In the genomic region with DNA sequence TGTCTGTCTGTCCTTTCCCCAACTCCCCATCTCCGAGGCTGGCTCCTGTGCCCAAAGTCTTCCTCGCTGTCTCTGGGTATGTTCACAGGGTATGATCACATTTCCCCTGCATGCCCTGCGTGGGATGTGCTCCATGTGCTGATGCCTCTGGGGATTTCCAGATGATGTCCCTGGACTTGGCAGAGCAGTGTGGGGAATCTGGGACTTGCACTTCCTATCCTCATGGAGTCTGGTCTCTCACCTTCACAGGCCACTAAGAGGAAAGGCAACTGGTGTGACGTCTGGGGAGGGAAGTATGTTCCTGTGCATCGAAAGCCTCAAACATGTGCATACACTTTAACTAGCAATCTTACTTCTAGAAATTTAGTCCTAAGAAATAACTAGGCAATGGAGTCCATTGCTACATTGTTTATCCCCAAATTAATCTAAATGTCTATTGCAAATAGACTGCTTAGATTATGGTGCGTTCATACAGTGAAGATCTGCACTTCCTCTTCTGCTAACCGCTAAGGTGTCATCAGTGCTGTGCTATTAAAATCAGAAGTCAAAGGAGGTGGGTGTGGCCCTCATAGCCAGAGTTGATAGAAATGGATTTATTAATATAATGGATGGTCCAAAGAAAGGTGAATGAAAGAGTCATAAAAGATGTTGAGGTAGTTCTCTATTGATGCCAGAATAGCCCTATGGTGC, we compare ENCODE assay signal across 14 cellular contexts. TPM values are rescaled to one million over a fixed set of nuclear protein-coding genes. Genes with fewer than 3 reads are reported as not detected.
DNase-seq lines count a peak whose midpoint lies in the region; ATAC-seq and TF ChIP-seq lines count a peak whose summit lies in the region.
"Had no signal": no experiment of that assay in that cellular context is flagged by ENCODE, and none has a peak within 500 bp of the region (broad histone marks: within the 10 kb centered on the region; RNA-seq: fewer than 3 reads in every experiment).

No MANE protein-coding gene starts in this region.

- H4K5ac ChIP-seq in H9 (ENCODE audit: insufficient read length, low read depth, low read length), result no peak overlapping the region

- ATAC-seq in central memory CD8-positive, alpha-beta T cell (replicated peaks; ENCODE audit: extremely low read depth, poor library complexity, severe bottlenecking), result no peak
- ATAC-seq in left lung, result no peak
- ATAC-seq: CD8-positive, alpha-beta T cell had no signal

- H4K20me1 ChIP-seq in GM23248 (ENCODE audit: insufficient read depth), result peaks cover 19% of the 10 kb centered on the region
- H4K20me1 ChIP-seq in H9 (ENCODE audit: control insufficient read depth, insufficient read depth, insufficient read length), result no peaks in the 10 kb centered on the region

- no peak overlapping the region for H2BK12ac ChIP-seq in H9 (ENCODE audit: insufficient read length, low read depth, low read length)

- WGBS in GM23248 (ENCODE audit: low coverage in 1 of 2, low lambda C conversion rate in 2 of 2, missing lambda C conversion rate in 2 of 2), 2 experiments, result 73 to 74% methylated on average over 7 of the region's 7 CpGs
- WGBS in H9 (ENCODE audit: extremely low coverage, insufficient read length, low lambda C conversion rate), result no CpG with 5 or more reads among the region's 7 CpGs

- no peak overlapping the region for H4K91ac ChIP-seq in H9 (ENCODE audit: insufficient read length, low read depth, low read length)

- H3K9me3 ChIP-seq in GM23248 (ENCODE audit: low read depth) (no peaks in the 10 kb centered on the region), H9 (ENCODE audit: control insufficient read depth, low read depth, low read length) (no peaks in the 10 kb centered on the region), left lung (no peaks in the 10 kb centered on the region), BE2C (no peaks in the 10 kb centered on the region)
- H3K9me3 ChIP-seq: A549 had no signal

- H3K9ac ChIP-seq in GM23248 (no peak overlapping the region), H9 (ENCODE audit: extremely low read depth, insufficient read length, low read length) (no peak overlapping the region)

- H3K14ac ChIP-seq in H9 (ENCODE audit: insufficient read depth, low read length), result no peak overlapping the region

- peaks cover 22% of the 10 kb centered on the region for H3K36me3 ChIP-seq in GM23248 (ENCODE audit: low read depth)
- H3K36me3 ChIP-seq in left lung, result no peaks in the 10 kb centered on the region
- no peaks in the 10 kb centered on the region for H3K36me3 ChIP-seq in BE2C

- no peak overlapping the region for H4K8ac ChIP-seq in H9 (replicated peaks; ENCODE audit: insufficient read length, low read depth, low read length)

- no peak overlapping the region for H3K23ac ChIP-seq in H9 (ENCODE audit: insufficient read length, low read depth, low read length)

- H3K4me1 ChIP-seq in GM23248 (ENCODE audit: insufficient read depth) (peaks cover 28% of the 10 kb centered on the region), H9 (ENCODE audit: insufficient read depth, low read length) (no peaks in the 10 kb centered on the region; the same call in 1 of the 2 replicates), left lung (peaks cover 5 to 42% of the 10 kb centered on the region in 2 donors), BE2C (no peaks in the 10 kb centered on the region; the same call in 1 of the 2 replicates)
- H3K4me1 ChIP-seq: A549 had no signal

- no peak overlapping the region for H2BK5ac ChIP-seq in H9 (ENCODE audit: insufficient read length, low read length)

- H2BK15ac ChIP-seq in H9 (ENCODE audit: low read depth, low read length), result no peak overlapping the region

- H3K4me2 ChIP-seq in GM23248 (ENCODE audit: unreplicated experiment) (no peak overlapping the region), H9 (ENCODE audit: insufficient read depth, insufficient read length, low read length) (no peak overlapping the region)
- H3K4me2 ChIP-seq: A549 had no signal

- H3K27ac ChIP-seq in GM23248, result peak overlapping the region; percentile 29
- no peak overlapping the region for H3K27ac ChIP-seq in H9 (ENCODE audit: insufficient read length, low read depth, low read length)
- H3K27ac ChIP-seq in left lung, result no peak overlapping the region
- H3K27ac ChIP-seq: A549 had no signal

- H3K18ac ChIP-seq in H9 (ENCODE audit: insufficient read length, low read depth, low read length), result no peak overlapping the region

- H3K23me2 ChIP-seq in H9 (ENCODE audit: insufficient read length, low read depth, low read length, poor library complexity, severe bottlenecking), result no peaks in the 10 kb centered on the region

- H3K27ac Mint-ChIP-seq in central memory CD8-positive, alpha-beta T cell (ENCODE audit: low read depth), result peak overlapping the region; percentile 7
- no peak overlapping the region for H3K27ac Mint-ChIP-seq in H9
- H3K27ac Mint-ChIP-seq: CD14-positive monocyte; CD8-positive, alpha-beta T cell had no signal

- TF ChIP-seq CTCF in H9 (conservative IDR thresholded peaks at IDR 0.05) (no peak), left lung (IDR thresholded peaks at IDR 0.05) (no peak), BE2C (IDR thresholded peaks at IDR 0.05; ENCODE audit: low read depth, low read length) (no peak)

- no peaks in the 10 kb centered on the region for H3K79me1 ChIP-seq in H9 (ENCODE audit: insufficient read depth, low read depth, low read length, poor library complexity, severe bottlenecking)

- in situ Hi-C loops in GM23248 (cut with MboI), result no loop called here

- H2AFZ ChIP-seq in GM23248 (no peak overlapping the region), H9 (ENCODE audit: low read length) (no peak overlapping the region)

- H2AK5ac ChIP-seq in H9 (ENCODE audit: insufficient read length, low read length), result no peak overlapping the region

- no peaks in the 10 kb centered on the region for H3K9me2 ChIP-seq in GM23248 (ENCODE audit: insufficient read depth)

- peaks cover 99% of the 10 kb centered on the region for H3K79me2 ChIP-seq in GM23248 (ENCODE audit: insufficient read depth)
- no peaks in the 10 kb centered on the region for H3K79me2 ChIP-seq in H9 (ENCODE audit: insufficient read depth, low read length)

- DNase-seq in GM23248 (no peak), NOMO-1 treated with DMSO at 0.1 percent for 48 hours (lab: John Stamatoyannopoulos, UW; ENCODE audit: unreplicated experiment) (peak; percentile 51), mesenteric fat pad (ENCODE audit: low spot score) (peak; percentile 55), H9 (no peak), amygdala (lab: John Stamatoyannopoulos, UW) (no peak), left lung (no peak), BE2C (no peak)
- no peak for DNase-seq in central memory CD8-positive, alpha-beta T cell (ENCODE audit: low spot score in 2 of 2)
- DNase-seq: CD8-positive, alpha-beta T cell; DMS153; DMS79 treated with DMSO at 0.1 percent for 48 hours; HCEC 1CT had no signal

- peaks cover 43% of the 10 kb centered on the region for H3K27me3 Mint-ChIP-seq in central memory CD8-positive, alpha-beta T cell
- H3K27me3 Mint-ChIP-seq in H9 (ENCODE audit: low read depth), result no peaks in the 10 kb centered on the region; the same call in 1 of the 2 replicates

- peaks cover 88% of the 10 kb centered on the region for H3F3A ChIP-seq in GM23248 (ENCODE audit: insufficient read depth)

- H2BK120ac ChIP-seq in H9 (ENCODE audit: low read depth, low read length, poor library complexity, severe bottlenecking), result no peak overlapping the region

- H3K4me3 ChIP-seq in GM23248 (no peak overlapping the region), left lung (no peak overlapping the region), BE2C (ENCODE audit: low read depth, low read length) (no peak overlapping the region)
- H3K4me3 ChIP-seq: A549 had no signal

- no peaks in the 10 kb centered on the region for H3K27me3 ChIP-seq in GM23248 (replicated peaks; ENCODE audit: insufficient read depth)
- H3K27me3 ChIP-seq in H9 (ENCODE audit: insufficient read depth, low read length), result no peaks in the 10 kb centered on the region
- no peaks in the 10 kb centered on the region for H3K27me3 ChIP-seq in left lung
- no peaks in the 10 kb centered on the region for H3K27me3 ChIP-seq in BE2C

- intact Hi-C loops in left lung (cut with DNase I), result no loop called here

- no peaks in the 10 kb centered on the region for H3K4me1 Mint-ChIP-seq in central memory CD8-positive, alpha-beta T cell
- H3K4me1 Mint-ChIP-seq in H9, result peaks cover 22 to 29% of the 10 kb centered on the region in 2 experiments

- H3T11ph ChIP-seq in H9 (ENCODE audit: low read length), result no peak overlapping the region

- no peak overlapping the region for H2BK20ac ChIP-seq in H9 (ENCODE audit: low read depth, low read length, poor library complexity, severe bottlenecking)

- peaks cover 2% of the 10 kb centered on the region for H3K36me3 Mint-ChIP-seq in central memory CD8-positive, alpha-beta T cell (ENCODE audit: insufficient read depth)
- peaks cover 0 to 22% (median 20%) of the 10 kb centered on the region in 3 experiments; a peak in 4 of 7 replicates for H3K36me3 Mint-ChIP-seq in H9 (ENCODE audit: insufficient read depth in 1 of 3, low read depth in 3 of 3)
- H3K36me3 Mint-ChIP-seq: CD14-positive monocyte; CD8-positive, alpha-beta T cell had no signal

- H3K56ac ChIP-seq in H9 (ENCODE audit: insufficient read length, low read depth, low read length), result no peak overlapping the region

- no peaks in the 10 kb centered on the region for H3K9me3 Mint-ChIP-seq in central memory CD8-positive, alpha-beta T cell
- H3K9me3 Mint-ChIP-seq in H9, result no peaks in the 10 kb centered on the region
- H3K9me3 Mint-ChIP-seq: CD14-positive monocyte; CD8-positive, alpha-beta T cell had no signal

- H3K4ac ChIP-seq in H9 (ENCODE audit: low read depth, low read length), result no peak overlapping the region

- H3K4me3 Mint-ChIP-seq in central memory CD8-positive, alpha-beta T cell, result no peak overlapping the region
- H3K4me3 Mint-ChIP-seq in H9, result no peak overlapping the region
- H3K4me3 Mint-ChIP-seq: CD14-positive monocyte; CD8-positive, alpha-beta T cell had no signal

RNA-seq across cellular contexts. Expression of a gene that starts 20.8 kb away (rescaled TPM):
- total RNA-seq in GM23248 (2014; rRNA removed; shearing (Covaris generic)), result 1,244 and 1,254 TPM in 2 replicates
- 1,465 and 1,490 TPM in 2 replicates for polyA plus RNA-seq in GM23248 (2016; fragmentation: Nextera tagmentation; extraction: Ambion mirVana)
- 493 TPM for total RNA-seq in mesenteric fat pad
- 0.86 and 0.87 TPM in 2 replicates for total RNA-seq in H9 (2021)
- 100 to 1,000 TPM; 277 to 308 TPM for total RNA-seq in left lung
- polyA plus RNA-seq in BE2C (2012; ENCODE audit: insufficient read depth, insufficient read length, low read depth), result 79.7 TPM
- total RNA-seq: CD8-positive, alpha-beta T cell had no signal
- polyA plus RNA-seq: CD14-positive monocyte had no signal

Comparison
In these comparisons a context has a peak if more than half of its experiments do, and no peak if none do; other contexts are left out.
1. DNase-seq: peak in NOMO-1 treated with DMSO at 0.1 percent for 48 hours (single experiment) and mesenteric fat pad (single experiment); none in GM23248 (single experiment), central memory CD8-positive, alpha-beta T cell (0 of 2), H9 (single experiment), amygdala (0 of 56), left lung (0 of 2) and BE2C (single experiment).
2. RNA of a gene that starts 20.8 kb away (total RNA-seq): 1,244 to 1,254 TPM in GM23248, 493 TPM in mesenteric fat pad (single experiment) and 277 to 308 TPM in left lung; 0.86 to 0.87 TPM in H9; every median in the first group is over 100 times any median in the second.